19 cellular contexts compared by ENCODE assay signal in genomic region chr3:161219495-161219894, GRCh38. TPM values are rescaled to one million over a fixed set of nuclear protein-coding genes. Genes with fewer than 3 reads are reported as not detected.
DNase-seq lines count a peak whose midpoint lies in the region; ATAC-seq and TF ChIP-seq lines count a peak whose summit lies in the region.
"Had no signal": no experiment of that assay in that cellular context is flagged by ENCODE, and none has a peak within 500 bp of the region (broad histone marks: within the 10 kb centered on the region; RNA-seq: fewer than 3 reads in every experiment).

No MANE protein-coding gene starts in this region.

- TF ChIP-seq CTCF in CD8-positive, alpha-beta T cell (IDR thresholded peaks at IDR 0.05): no peak
- TF ChIP-seq CTCF in nephron (IDR thresholded peaks at IDR 0.05; ENCODE audit: unreplicated experiment in 3 of 3): no peak

- no peaks in the 10 kb centered on the region for H3K27me3 ChIP-seq in CD8-positive, alpha-beta T cell (ENCODE audit: insufficient read depth, low read length)
- H3K27me3 ChIP-seq: body of pancreas, colonic mucosa had no signal

- peaks cover 2% of the 10 kb centered on the region for H3K36me3 Mint-ChIP-seq in T-helper 1 cell treated with Interleukin-12 subunit alpha and Interleukin-12 subunit beta and Interleukin-4 antibody, amounts not matched to agents 30 μg/mL and 1 μg/mL, for 36 hours (ENCODE audit: low read depth)
- H3K36me3 Mint-ChIP-seq in CD8-positive, alpha-beta T cell: peaks cover 8% of the 10 kb centered on the region
- H3K36me3 Mint-ChIP-seq in activated T-helper 17 cell treated with anti-CD3 and anti-CD28 coated beads, Interleukin-2, amount 50 U/mL, for 72 hours (ENCODE audit: low read depth): peaks cover 23% of the 10 kb centered on the region
- peaks cover 4% of the 10 kb centered on the region for H3K36me3 Mint-ChIP-seq in nephron (ENCODE audit: low read depth)

- no peaks in the 10 kb centered on the region for H3K9me3 Mint-ChIP-seq in T-helper 1 cell treated with Interleukin-12 subunit alpha and Interleukin-12 subunit beta and Interleukin-4 antibody, amounts not matched to agents 30 μg/mL and 1 μg/mL, for 36 hours
- H3K9me3 Mint-ChIP-seq in CD8-positive, alpha-beta T cell: peaks cover 2% of the 10 kb centered on the region
- H3K9me3 Mint-ChIP-seq in activated T-helper 17 cell treated with anti-CD3 and anti-CD28 coated beads, Interleukin-2, amount 50 U/mL, for 72 hours: no peaks in the 10 kb centered on the region
- no peaks in the 10 kb centered on the region for H3K9me3 Mint-ChIP-seq in nephron

- intact Hi-C loops in CD8-positive, alpha-beta T cell (cut with DNase I, micrococcal nuclease): loop anchor here in 1 of 2 experiments (2.0 kb wide), 1 partner anchor 467 kb away; no protein-coding TSS in a partner anchor

- H3K36me3 ChIP-seq in CD8-positive, alpha-beta T cell (ENCODE audit: insufficient read depth, low read length): no peaks in the 10 kb centered on the region
- H3K36me3 ChIP-seq: colonic mucosa had no signal

- POLR2A ChIA-PET in CD8-positive, alpha-beta T cell (lab: Charles Lee): no interaction called here

- H3K27me3 Mint-ChIP-seq in T-helper 1 cell treated with Interleukin-12 subunit alpha and Interleukin-12 subunit beta and Interleukin-4 antibody, amounts not matched to agents 30 μg/mL and 1 μg/mL, for 36 hours (ENCODE audit: low read depth): peaks cover 25% of the 10 kb centered on the region
- peaks cover 12% of the 10 kb centered on the region for H3K27me3 Mint-ChIP-seq in CD8-positive, alpha-beta T cell (ENCODE audit: low read depth)
- H3K27me3 Mint-ChIP-seq in activated T-helper 17 cell treated with anti-CD3 and anti-CD28 coated beads, Interleukin-2, amount 50 U/mL, for 72 hours: peaks cover 7% of the 10 kb centered on the region
- H3K27me3 Mint-ChIP-seq in nephron (ENCODE audit: low read depth): no peaks in the 10 kb centered on the region

- peaks cover 23% of the 10 kb centered on the region for H3K4me1 Mint-ChIP-seq in T-helper 1 cell treated with Interleukin-12 subunit alpha and Interleukin-12 subunit beta and Interleukin-4 antibody, amounts not matched to agents 30 μg/mL and 1 μg/mL, for 36 hours (ENCODE audit: low read depth)
- peaks cover 33% of the 10 kb centered on the region for H3K4me1 Mint-ChIP-seq in CD8-positive, alpha-beta T cell (ENCODE audit: low read depth)
- peaks cover 9% of the 10 kb centered on the region for H3K4me1 Mint-ChIP-seq in activated T-helper 17 cell treated with anti-CD3 and anti-CD28 coated beads, Interleukin-2, amount 50 U/mL, for 72 hours
- peaks cover 25% of the 10 kb centered on the region for H3K4me1 Mint-ChIP-seq in nephron

- CTCF ChIA-PET in CD8-positive, alpha-beta T cell (lab: Charles Lee): no interaction called here

- no peak overlapping the region for H3K4me3 ChIP-seq in CD8-positive, alpha-beta T cell (ENCODE audit: low read depth, low read length)
- H3K4me3 ChIP-seq: body of pancreas, colonic mucosa, smooth muscle cell had no signal

- H3K4me3 Mint-ChIP-seq in T-helper 1 cell treated with Interleukin-12 subunit alpha and Interleukin-12 subunit beta and Interleukin-4 antibody, amounts not matched to agents 30 μg/mL and 1 μg/mL, for 36 hours: peak overlapping the region; percentile 53
- H3K4me3 Mint-ChIP-seq in CD8-positive, alpha-beta T cell: peak overlapping the region; percentile 60
- H3K4me3 Mint-ChIP-seq in activated T-helper 17 cell treated with anti-CD3 and anti-CD28 coated beads, Interleukin-2, amount 50 U/mL, for 72 hours: peak overlapping the region; percentile 84
- H3K4me3 Mint-ChIP-seq in nephron: peak overlapping the region; percentile 69 to 94 (median 84)

- DNase-seq in T-helper 1 cell (no peak), caudate nucleus (lab: John Stamatoyannopoulos, UW) (no peak), NCI-H1694 treated with DMSO at 0.1 percent for 48 hours (lab: John Stamatoyannopoulos, UW) (no peak)
- DNase-seq in CD8-positive, alpha-beta T cell: no peak
- DNase-seq: 8988T; body of pancreas; colonic mucosa; endodermal cell; HFFc6; NCI-H510A; nucleus accumbens; RPMI8226; stimulated activated CD4-positive, alpha-beta T cell treated with anti-CD3 and anti-CD28 coated beads, Interleukin-4, amount 100 ng/mL, for 1 hour had no signal

- H3K9me3 ChIP-seq in CD8-positive, alpha-beta T cell (ENCODE audit: low read length): no peaks in the 10 kb centered on the region
- H3K9me3 ChIP-seq: body of pancreas, colonic mucosa had no signal

- no peak overlapping the region for H3K27ac Mint-ChIP-seq in T-helper 1 cell treated with Interleukin-12 subunit alpha and Interleukin-12 subunit beta and Interleukin-4 antibody, amounts not matched to agents 30 μg/mL and 1 μg/mL, for 36 hours
- H3K27ac Mint-ChIP-seq in CD8-positive, alpha-beta T cell: no peak overlapping the region
- peak overlapping the region; percentile 90 for H3K27ac Mint-ChIP-seq in activated T-helper 17 cell treated with anti-CD3 and anti-CD28 coated beads, Interleukin-2, amount 50 U/mL, for 72 hours
- peak overlapping the region; percentile 90 to 98 (median 98) for H3K27ac Mint-ChIP-seq in nephron
- H3K27ac Mint-ChIP-seq: endodermal cell had no signal

- peaks cover 25% of the 10 kb centered on the region for H3K4me1 ChIP-seq in CD8-positive, alpha-beta T cell (ENCODE audit: insufficient read depth, low read length)

- no peak overlapping the region for H3K27ac ChIP-seq in CD8-positive, alpha-beta T cell (ENCODE audit: low read depth, low read length)
- H3K27ac ChIP-seq in caudate nucleus (ENCODE audit: low read depth, low read length): no peak overlapping the region
- H3K27ac ChIP-seq: body of pancreas, colonic mucosa, HL-60 had no signal

- no peak for ATAC-seq in CD8-positive, alpha-beta T cell
- ATAC-seq in activated T-helper 17 cell treated with anti-CD3 and anti-CD28 coated beads, Interleukin-2, amount 50 U/mL, for 72 hours (replicated peaks): no peak
- no peak for ATAC-seq in HG02763 (IDR thresholded peaks at IDR 0.05; ENCODE audit: unreplicated experiment)
- ATAC-seq: body of pancreas had no signal

RNA-seq across cellular contexts. Expression of gene NMD3, which starts 1.6 kb away (rescaled TPM):
- 10 to 100 TPM; 53.2 to 54.6 TPM for total RNA-seq in CD8-positive, alpha-beta T cell
- 10 to 100 TPM; 43.4 to 61.9 TPM for total RNA-seq in activated T-helper 17 cell treated with anti-CD3 and anti-CD28 coated beads, Interleukin-2, amount 50 U/mL, for 72 hours

Comparison
In these comparisons a context has a peak if more than half of its experiments do, and no peak if none do; other contexts are left out.
1. H3K27ac Mint-ChIP-seq: peak in activated T-helper 17 cell treated with anti-CD3 and anti-CD28 coated beads, Interleukin-2, amount 50 U/mL, for 72 hours (single experiment) and nephron (3 of 3); none in T-helper 1 cell treated with Interleukin-12 subunit alpha and Interleukin-12 subunit beta and Interleukin-4 antibody, amounts not matched to agents 30 μg/mL and 1 μg/mL, for 36 hours (single experiment) and CD8-positive, alpha-beta T cell (single experiment).
2. Peak in every context shown above with its lines, with median percentiles within 50 percentile points of each other: H3K4me3 Mint-ChIP-seq.